Comparison of ENCODE assay signal across 14 cellular contexts in the genomic region with DNA sequence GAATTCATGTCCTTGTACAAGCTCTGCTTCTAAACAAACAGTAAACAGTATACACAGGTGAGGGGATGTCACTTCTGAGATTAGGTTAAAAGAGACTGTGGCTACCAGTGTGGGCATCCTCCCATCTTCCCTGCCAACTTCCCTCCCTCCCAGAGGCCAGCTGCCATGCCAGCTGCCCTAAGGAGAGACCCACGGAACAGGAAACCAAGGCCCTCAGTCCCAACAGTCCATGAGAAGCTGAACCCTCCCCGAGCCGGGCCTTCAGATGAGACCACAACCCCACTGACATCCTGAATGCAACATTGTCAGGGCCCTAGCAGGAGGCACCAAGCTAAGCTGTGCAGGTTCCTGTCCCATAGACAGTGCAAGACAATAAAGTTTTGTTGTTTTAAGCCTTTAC.
"Had no signal": no experiment of that assay in that cellular context is flagged by ENCODE, and none has a peak within 500 bp of the region (broad histone marks: within the 10 kb centered on the region; RNA-seq: fewer than 3 reads in every experiment).

No MANE protein-coding gene starts in this region.

- ATAC-seq: effector memory CD8-positive, alpha-beta T cell; right cardiac atrium; SK-N-SH treated with all-trans-retinoic acid at 6 μM for 48 hours; stimulated activated memory B cell treated with anti-CD40 and anti-IgM and Interleukin-4, amounts not matched to agents 10 μg/mL and 1 μg/mL and 100 μg/mL, for 72 hours; WTC11 had no signal

- H3K4me3 Mint-ChIP-seq: activated naive CD4-positive, alpha-beta T cell treated with anti-CD3 and anti-CD28 coated beads for 36 hours; activated T-helper 1 cell treated with anti-CD3 and anti-CD28 coated beads, Interleukin-12 subunit alpha, Interleukin-12 subunit beta, Interleukin-2, Interleukin-4 antibody, amounts not matched to agents 30 ng/mL and 10 ng/mL and 1 ng/mL, durations not matched to agents 14 hours and 24 hours and 36 hours; effector memory CD8-positive, alpha-beta T cell; stimulated activated memory B cell treated with anti-CD40 and anti-IgM and Interleukin-4, amounts not matched to agents 10 μg/mL and 1 μg/mL and 100 μg/mL, for 72 hours; T-helper 1 cell treated with Interleukin-12 subunit alpha and Interleukin-12 subunit beta and Interleukin-4 antibody, amounts not matched to agents 30 μg/mL and 1 μg/mL, for 36 hours; WTC11 had no signal

- H3K27ac ChIP-seq: parathyroid adenoma had no signal

- H3K9ac ChIP-seq: parathyroid adenoma had no signal

- H3K27ac Mint-ChIP-seq: activated naive CD4-positive, alpha-beta T cell treated with anti-CD3 and anti-CD28 coated beads for 36 hours; activated T-helper 1 cell treated with anti-CD3 and anti-CD28 coated beads, Interleukin-12 subunit alpha, Interleukin-12 subunit beta, Interleukin-2, Interleukin-4 antibody, amounts not matched to agents 30 ng/mL and 10 ng/mL and 1 ng/mL, durations not matched to agents 14 hours and 24 hours and 36 hours; effector memory CD8-positive, alpha-beta T cell; stimulated activated memory B cell treated with anti-CD40 and anti-IgM and Interleukin-4, amounts not matched to agents 10 μg/mL and 1 μg/mL and 100 μg/mL, for 72 hours; T-helper 1 cell treated with Interleukin-12 subunit alpha and Interleukin-12 subunit beta and Interleukin-4 antibody, amounts not matched to agents 30 μg/mL and 1 μg/mL, for 36 hours had no signal

- H3K9me3 Mint-ChIP-seq: activated naive CD4-positive, alpha-beta T cell treated with anti-CD3 and anti-CD28 coated beads for 36 hours; activated T-helper 1 cell treated with anti-CD3 and anti-CD28 coated beads, Interleukin-12 subunit alpha, Interleukin-12 subunit beta, Interleukin-2, Interleukin-4 antibody, amounts not matched to agents 30 ng/mL and 10 ng/mL and 1 ng/mL, durations not matched to agents 14 hours and 24 hours and 36 hours; effector memory CD8-positive, alpha-beta T cell; immature natural killer cell; stimulated activated memory B cell treated with anti-CD40 and anti-IgM and Interleukin-4, amounts not matched to agents 10 μg/mL and 1 μg/mL and 100 μg/mL, for 72 hours; T-helper 1 cell treated with Interleukin-12 subunit alpha and Interleukin-12 subunit beta and Interleukin-4 antibody, amounts not matched to agents 30 μg/mL and 1 μg/mL, for 36 hours had no signal

- H3K4me3 ChIP-seq: smooth muscle cell had no signal

- H3K4me2 ChIP-seq: smooth muscle cell had no signal

- DNase-seq: activated CD4-positive, alpha-beta T cell treated with anti-CD3 and anti-CD28 coated beads for 48 hours; activated naive CD4-positive, alpha-beta T cell treated with anti-CD3 and anti-CD28 coated beads for 36 hours; caudate nucleus; cortex of kidney; effector memory CD8-positive, alpha-beta T cell; immature natural killer cell had no signal

- H3K4me1 Mint-ChIP-seq: stimulated activated memory B cell treated with anti-CD40 and anti-IgM and Interleukin-4, amounts not matched to agents 10 μg/mL and 1 μg/mL and 100 μg/mL, for 72 hours had no signal

- H3K36me3 Mint-ChIP-seq: immature natural killer cell; stimulated activated memory B cell treated with anti-CD40 and anti-IgM and Interleukin-4, amounts not matched to agents 10 μg/mL and 1 μg/mL and 100 μg/mL, for 72 hours had no signal
